In the genomic region with DNA sequence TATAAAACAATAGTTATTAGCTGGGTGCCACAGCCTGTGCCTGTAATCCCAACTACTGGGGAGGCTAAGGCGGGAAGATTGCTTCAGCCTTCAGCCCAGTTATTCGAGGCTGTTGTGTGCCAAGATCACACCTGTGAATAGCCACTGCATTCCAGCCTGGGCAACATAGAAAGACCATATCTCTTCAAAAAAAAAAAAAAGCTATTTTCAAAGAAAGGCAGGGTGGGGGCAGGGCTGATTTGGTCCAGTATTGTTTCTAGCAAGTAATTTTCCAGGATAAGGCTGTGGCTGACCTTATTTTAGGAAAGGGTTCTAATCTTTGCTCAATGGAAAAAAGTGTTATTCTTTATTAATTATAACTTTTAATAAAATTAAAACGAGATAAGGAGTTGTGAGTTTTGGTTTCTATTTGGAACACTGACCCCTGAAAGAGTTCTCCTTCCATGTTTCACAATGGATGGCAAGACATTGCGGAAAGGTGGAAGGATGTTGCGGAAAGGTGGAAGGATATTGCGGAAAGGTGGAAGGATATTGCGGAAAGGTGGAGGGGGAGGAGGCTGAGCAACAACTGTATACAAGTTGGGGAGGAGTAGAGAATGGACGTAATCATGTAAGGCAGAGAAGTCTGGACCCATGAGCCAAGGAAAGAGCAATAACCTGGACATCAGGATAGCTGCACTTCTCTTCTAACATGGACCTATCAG, we compare ENCODE assay signal across 2 cellular contexts.
TF ChIP-seq lines count a peak whose summit lies in the region.

No MANE protein-coding gene starts in this region.

TF ChIP-seq in SK-N-SH, 30 proteins besides CTCF, POLR2A, EP300 and RAD21 (continued from another document):
- TF ChIP-seq, protein P1, sequence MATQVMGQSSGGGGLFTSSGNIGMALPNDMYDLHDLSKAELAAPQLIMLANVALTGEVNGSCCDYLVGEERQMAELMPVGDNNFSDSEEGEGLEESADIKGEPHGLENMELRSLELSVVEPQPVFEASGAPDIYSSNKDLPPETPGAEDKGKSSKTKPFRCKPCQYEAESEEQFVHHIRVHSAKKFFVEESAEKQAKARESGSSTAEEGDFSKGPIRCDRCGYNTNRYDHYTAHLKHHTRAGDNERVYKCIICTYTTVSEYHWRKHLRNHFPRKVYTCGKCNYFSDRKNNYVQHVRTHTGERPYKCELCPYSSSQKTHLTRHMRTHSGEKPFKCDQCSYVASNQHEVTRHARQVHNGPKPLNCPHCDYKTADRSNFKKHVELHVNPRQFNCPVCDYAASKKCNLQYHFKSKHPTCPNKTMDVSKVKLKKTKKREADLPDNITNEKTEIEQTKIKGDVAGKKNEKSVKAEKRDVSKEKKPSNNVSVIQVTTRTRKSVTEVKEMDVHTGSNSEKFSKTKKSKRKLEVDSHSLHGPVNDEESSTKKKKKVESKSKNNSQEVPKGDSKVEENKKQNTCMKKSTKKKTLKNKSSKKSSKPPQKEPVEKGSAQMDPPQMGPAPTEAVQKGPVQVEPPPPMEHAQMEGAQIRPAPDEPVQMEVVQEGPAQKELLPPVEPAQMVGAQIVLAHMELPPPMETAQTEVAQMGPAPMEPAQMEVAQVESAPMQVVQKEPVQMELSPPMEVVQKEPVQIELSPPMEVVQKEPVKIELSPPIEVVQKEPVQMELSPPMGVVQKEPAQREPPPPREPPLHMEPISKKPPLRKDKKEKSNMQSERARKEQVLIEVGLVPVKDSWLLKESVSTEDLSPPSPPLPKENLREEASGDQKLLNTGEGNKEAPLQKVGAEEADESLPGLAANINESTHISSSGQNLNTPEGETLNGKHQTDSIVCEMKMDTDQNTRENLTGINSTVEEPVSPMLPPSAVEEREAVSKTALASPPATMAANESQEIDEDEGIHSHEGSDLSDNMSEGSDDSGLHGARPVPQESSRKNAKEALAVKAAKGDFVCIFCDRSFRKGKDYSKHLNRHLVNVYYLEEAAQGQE (IDR thresholded peaks at IDR 0.05; ENCODE audit: low read depth, low read length) = no peak
- TF ChIP-seq SIN3A (IDR thresholded peaks at IDR 0.05; ENCODE audit: borderline replicate concordance, low read depth, low read length) (no peak), GABPA (IDR thresholded peaks at IDR 0.05; ENCODE audit: low read depth) (no peak), TAF1 (IDR thresholded peaks at IDR 0.05; ENCODE audit: borderline replicate concordance, low read depth, low read length) (no peak), POLR2AphosphoS5 (IDR thresholded peaks at IDR 0.05; ENCODE audit: low read depth, low read length) (no peak), FOXJ3 (CRISPR knock-in tag; IDR thresholded peaks at IDR 0.05) (no peak), FOXM1 (IDR thresholded peaks at IDR 0.05; ENCODE audit: low read depth) (no peak), TCF12 (IDR thresholded peaks at IDR 0.05) (no peak)
TF ChIP-seq in SK-N-SH: peak in this region for 0.

TF ChIP-seq in SK-N-SH treated with all-trans-retinoic acid at 6 μM for 48 hours, 23 proteins besides CTCF, POLR2A, EP300 and RAD21:
- TF ChIP-seq, protein P2, sequence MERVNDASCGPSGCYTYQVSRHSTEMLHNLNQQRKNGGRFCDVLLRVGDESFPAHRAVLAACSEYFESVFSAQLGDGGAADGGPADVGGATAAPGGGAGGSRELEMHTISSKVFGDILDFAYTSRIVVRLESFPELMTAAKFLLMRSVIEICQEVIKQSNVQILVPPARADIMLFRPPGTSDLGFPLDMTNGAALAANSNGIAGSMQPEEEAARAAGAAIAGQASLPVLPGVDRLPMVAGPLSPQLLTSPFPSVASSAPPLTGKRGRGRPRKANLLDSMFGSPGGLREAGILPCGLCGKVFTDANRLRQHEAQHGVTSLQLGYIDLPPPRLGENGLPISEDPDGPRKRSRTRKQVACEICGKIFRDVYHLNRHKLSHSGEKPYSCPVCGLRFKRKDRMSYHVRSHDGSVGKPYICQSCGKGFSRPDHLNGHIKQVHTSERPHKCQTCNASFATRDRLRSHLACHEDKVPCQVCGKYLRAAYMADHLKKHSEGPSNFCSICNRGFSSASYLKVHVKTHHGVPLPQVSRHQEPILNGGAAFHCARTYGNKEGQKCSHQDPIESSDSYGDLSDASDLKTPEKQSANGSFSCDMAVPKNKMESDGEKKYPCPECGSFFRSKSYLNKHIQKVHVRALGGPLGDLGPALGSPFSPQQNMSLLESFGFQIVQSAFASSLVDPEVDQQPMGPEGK (CRISPR knock-in tag; IDR thresholded peaks at IDR 0.05; ENCODE audit: borderline replicate concordance) = no peak
- TF ChIP-seq CSDC2 (CRISPR knock-in tag; IDR thresholded peaks at IDR 0.05) (no peak), ZNF8 (CRISPR knock-in tag; IDR thresholded peaks at IDR 0.05) (no peak), CSRNP3 (CRISPR knock-in tag; IDR thresholded peaks at IDR 0.05) (no peak), BACH2 (CRISPR knock-in tag; IDR thresholded peaks at IDR 0.05; ENCODE audit: borderline replicate concordance) (no peak), ZFP30 (CRISPR knock-in tag; IDR thresholded peaks at IDR 0.05) (no peak), TOX (CRISPR knock-in tag; IDR thresholded peaks at IDR 0.05; ENCODE audit: borderline replicate concordance) (no peak)
TF ChIP-seq in SK-N-SH treated with all-trans-retinoic acid at 6 μM for 48 hours: peak in this region for 0.
